1 cellular context compared by ENCODE assay signal in the genomic region with DNA sequence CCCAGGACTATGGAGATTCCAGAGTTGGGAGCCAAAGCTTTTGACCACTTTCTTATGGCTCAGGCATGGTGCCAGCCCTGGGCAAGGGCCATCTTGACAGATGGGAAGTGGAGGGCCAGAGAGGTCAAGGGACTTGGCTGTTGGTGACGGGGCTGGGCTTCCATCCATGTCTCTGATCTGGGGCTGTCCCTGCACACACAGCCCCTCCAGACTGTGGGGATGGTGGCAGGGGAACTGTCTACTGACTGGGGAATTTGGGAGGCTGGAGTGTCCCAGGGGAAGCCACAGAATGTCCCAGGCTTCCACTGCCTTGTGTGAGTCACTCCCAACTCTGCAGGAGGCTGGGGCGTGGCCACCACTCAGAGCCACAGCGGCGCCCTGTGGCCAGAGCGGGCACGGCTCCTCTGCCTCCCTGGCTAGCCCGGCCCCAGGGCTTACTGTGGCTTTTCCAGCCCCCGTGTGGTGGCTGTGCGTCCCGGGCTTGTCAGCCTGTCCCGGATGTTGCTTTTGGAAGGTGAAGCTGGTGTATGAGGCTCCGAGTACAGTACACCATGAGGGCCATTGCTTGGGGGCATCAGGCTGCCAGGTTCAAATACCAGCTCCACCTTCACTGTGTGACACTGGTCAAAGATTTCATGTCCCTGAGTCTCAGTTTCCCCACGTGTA.
A peak's percentile ranks its signal among the peaks of the same experiment; 100 is the strongest.
TF ChIP-seq lines count a peak whose summit lies in the region.

No MANE protein-coding gene starts in this region.

TF ChIP-seq in endothelial cell of umbilical vein, 7 proteins besides CTCF, POLR2A, EP300 and RAD21:
- TF ChIP-seq POLR2AphosphoS5 (IDR thresholded peaks at IDR 0.05; ENCODE audit: insufficient read depth, low read depth, low read length) (peak; percentile 43), JUN (IDR thresholded peaks at IDR 0.05; ENCODE audit: borderline replicate concordance, insufficient read depth, insufficient read length, low read depth) (no peak), FOS (IDR thresholded peaks at IDR 0.05; ENCODE audit: borderline replicate concordance, insufficient read depth, low read length) (peak; percentile 78)
